ENCODE assay signal across 9 cellular contexts in the genomic region with DNA sequence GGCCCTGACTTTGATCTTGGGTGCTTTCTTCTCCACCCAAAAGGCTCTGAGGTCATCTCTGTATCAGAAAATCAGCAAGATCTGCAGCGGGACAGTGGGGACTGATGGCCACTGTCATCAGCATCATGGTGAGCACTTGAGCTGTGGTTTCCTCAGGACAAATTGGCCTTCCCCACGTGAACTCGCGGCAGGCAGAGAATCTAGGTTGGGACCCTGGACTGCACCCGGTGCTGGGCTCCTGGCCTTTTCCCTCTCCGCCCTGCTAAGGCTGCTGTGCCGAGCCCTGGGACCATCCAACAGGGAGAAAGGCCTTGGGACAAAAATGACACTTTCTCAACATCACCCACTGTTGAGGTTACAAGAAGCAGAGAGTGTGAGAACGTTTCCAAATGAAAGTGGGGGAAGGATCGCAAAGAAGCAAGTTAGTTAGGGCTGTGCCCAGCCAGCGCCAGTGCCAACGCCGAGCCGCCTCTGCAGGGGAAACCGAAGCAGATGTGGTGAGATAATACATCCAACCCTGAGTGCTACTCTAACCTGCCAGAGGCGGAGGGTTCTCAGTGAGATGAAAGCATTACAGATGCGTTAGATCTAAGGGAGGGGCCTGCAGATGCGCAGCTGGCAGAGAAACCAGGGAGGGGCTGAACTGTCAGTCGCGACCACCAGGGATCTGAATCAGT. TPM values are rescaled to one million over a fixed set of nuclear protein-coding genes. Genes with fewer than 3 reads are reported as not detected.
DNase-seq lines count a peak whose midpoint lies in the region; ATAC-seq and TF ChIP-seq lines count a peak whose summit lies in the region.
"Had no signal": no experiment of that assay in that cellular context is flagged by ENCODE, and none has a peak within 500 bp of the region (broad histone marks: within the 10 kb centered on the region; RNA-seq: fewer than 3 reads in every experiment).

No MANE protein-coding gene starts in this region.

- H3K4me3 ChIP-seq in Loucy (ENCODE audit: low read length, poor library complexity, severe bottlenecking) (peak overlapping the region; percentile 77), tibial nerve (no peak overlapping the region), smooth muscle cell (no peak overlapping the region)

- WGBS in tibial nerve, 2 donors, result 77 to 81% methylated on average over 19 of the region's 19 CpGs
- WGBS in smooth muscle cell (ENCODE audit: low lambda C conversion rate), result 86% methylated on average over 19 of the region's 19 CpGs

- H3F3A ChIP-seq in Loucy (ENCODE audit: low read depth) (peaks cover 13% of the 10 kb centered on the region), smooth muscle cell (ENCODE audit: low read depth) (no peaks in the 10 kb centered on the region)

- peak overlapping the region in 1 of 4 donors; percentile 65 for H3K27ac ChIP-seq in tibial nerve
- no peak overlapping the region for H3K27ac ChIP-seq in smooth muscle cell (ENCODE audit: low read depth)

- H3K27me3 ChIP-seq in Loucy (ENCODE audit: insufficient read depth, low read length, poor library complexity, severe bottlenecking) (no peaks in the 10 kb centered on the region), tibial nerve (peaks cover 0 to 39% of the 10 kb centered on the region in 2 donors), smooth muscle cell (ENCODE audit: low read depth) (no peaks in the 10 kb centered on the region)

- H3K4me1 ChIP-seq in Loucy (ENCODE audit: insufficient read depth, low read length, poor library complexity, severe bottlenecking), result peaks cover 67% of the 10 kb centered on the region
- peaks cover 0 to 24% (median 12%) of the 10 kb centered on the region in 4 donors for H3K4me1 ChIP-seq in tibial nerve
- H3K4me1 ChIP-seq in smooth muscle cell (ENCODE audit: low read depth), result peaks cover 17% of the 10 kb centered on the region

- H2AFZ ChIP-seq in Loucy (ENCODE audit: low read length), result no peak overlapping the region
- H2AFZ ChIP-seq in smooth muscle cell (ENCODE audit: low read depth), result no peak overlapping the region

- no peaks in the 10 kb centered on the region for H3K36me3 Mint-ChIP-seq in activated T-cell treated with anti-CD3 and anti-CD28 coated beads, Interleukin-2, amount 50 U/mL, for 4 hours (ENCODE audit: insufficient read depth)

- peak overlapping the region; percentile 84 for H3K4me2 ChIP-seq in Loucy (ENCODE audit: low read depth, low read length, poor library complexity, severe bottlenecking)
- H3K4me2 ChIP-seq in smooth muscle cell, result no peak overlapping the region

- peak overlapping the region; percentile 75 for H3K4me3 Mint-ChIP-seq in activated T-cell treated with anti-CD3 and anti-CD28 coated beads, Interleukin-2, amount 50 U/mL, for 4 hours

- H3K9me2 ChIP-seq in Loucy (replicated peaks; ENCODE audit: low read depth, low read length), result no peaks in the 10 kb centered on the region

- ATAC-seq in GM21515 (IDR thresholded peaks at IDR 0.05; ENCODE audit: unreplicated experiment), result peak; percentile 25
- peak; percentile 69 to 70 for ATAC-seq in activated T-cell treated with anti-CD3 and anti-CD28 coated beads, Interleukin-2, amount 50 U/mL, for 4 hours

- H3K9ac ChIP-seq in Loucy (ENCODE audit: low read depth, low read length, poor library complexity, severe bottlenecking) (peak overlapping the region; percentile 99), smooth muscle cell (ENCODE audit: low read depth) (no peak overlapping the region)

- TF ChIP-seq CTCF in Loucy (conservative IDR thresholded peaks at IDR 0.05; ENCODE audit: low read length) (no peak), tibial nerve (IDR thresholded peaks at IDR 0.05) (no peak), smooth muscle cell (IDR thresholded peaks at IDR 0.05; ENCODE audit: borderline replicate concordance, insufficient read depth, poor library complexity, severe bottlenecking) (no peak)

- H3K79me2 ChIP-seq in Loucy (ENCODE audit: insufficient read depth, low read length) (peaks cover 38% of the 10 kb centered on the region), smooth muscle cell (ENCODE audit: low read depth) (no peaks in the 10 kb centered on the region)

- H3K36me3 ChIP-seq in Loucy (ENCODE audit: insufficient read depth, low read length) (no peaks in the 10 kb centered on the region), tibial nerve (no peaks in the 10 kb centered on the region), smooth muscle cell (ENCODE audit: low read depth) (no peaks in the 10 kb centered on the region)

- no peaks in the 10 kb centered on the region for H3K27me3 Mint-ChIP-seq in activated T-cell treated with anti-CD3 and anti-CD28 coated beads, Interleukin-2, amount 50 U/mL, for 4 hours (ENCODE audit: low read depth)

- peaks cover 53% of the 10 kb centered on the region for H3K4me1 Mint-ChIP-seq in activated T-cell treated with anti-CD3 and anti-CD28 coated beads, Interleukin-2, amount 50 U/mL, for 4 hours (ENCODE audit: low read depth)

- peak; percentile 36 for DNase-seq in DMS153 (lab: John Stamatoyannopoulos, UW)
- peak; percentile 49 for DNase-seq in activated T-cell treated with anti-CD3 and anti-CD28 coated beads, Interleukin-2, amount 50 U/mL, for 4 hours
- peak; percentile 45 to 58 for DNase-seq in stimulated activated CD4-positive, alpha-beta T cell treated with anti-CD3 and anti-CD28 coated beads, Interleukin-15, amount 100 ng/mL, for 48 hours (ENCODE audit: low read depth in 2 of 2)
- DNase-seq in tibial nerve (ENCODE audit: low spot score in 2 of 2), result no peak
- no peak for DNase-seq in amniotic stem cell (lab: John Stamatoyannopoulos, UW)
- DNase-seq in smooth muscle cell (lab: John Stamatoyannopoulos, UW; ENCODE audit: unreplicated experiment), result no peak

- no peak for TF ChIP-seq POLR2A in tibial nerve (IDR thresholded peaks at IDR 0.05)

- TF ChIP-seq EP300 in tibial nerve (IDR thresholded peaks at IDR 0.05), result no peak

- no peaks in the 10 kb centered on the region for H3K9me3 Mint-ChIP-seq in activated T-cell treated with anti-CD3 and anti-CD28 coated beads, Interleukin-2, amount 50 U/mL, for 4 hours

- H4K20me1 ChIP-seq in Loucy (ENCODE audit: insufficient read depth, low read length, poor library complexity, severe bottlenecking), result no peaks in the 10 kb centered on the region
- no peaks in the 10 kb centered on the region for H4K20me1 ChIP-seq in smooth muscle cell (ENCODE audit: low read depth)

- H3K9me3 ChIP-seq in Loucy (ENCODE audit: insufficient read depth, low read depth, low read length) (no peaks in the 10 kb centered on the region), tibial nerve (no peaks in the 10 kb centered on the region), smooth muscle cell (replicated peaks; ENCODE audit: low read depth) (no peaks in the 10 kb centered on the region)

RNA-seq across cellular contexts. Expression of a gene that starts 9.1 kb away (rescaled TPM):
- total RNA-seq in activated T-cell treated with anti-CD3 and anti-CD28 coated beads, Interleukin-2, amount 50 U/mL, for 4 hours, result not detected
- not detected for total RNA-seq in tibial nerve
- not detected in 2 replicates for total RNA-seq in smooth muscle cell
- 0.14 TPM in 1 of 2 replicates, not detected in the other for polyA plus RNA-seq in smooth muscle cell
- total RNA-seq: dermis microvascular lymphatic vessel endothelial cell had no signal

RNA-seq across cellular contexts. Expression of a gene that starts 51.8 kb away (rescaled TPM):
- total RNA-seq in activated T-cell treated with anti-CD3 and anti-CD28 coated beads, Interleukin-2, amount 50 U/mL, for 4 hours, result 10 to 100 TPM; 25.6 to 33.7 (median 27.2) TPM
- total RNA-seq in tibial nerve (10 to 100 TPM in 2 of 4 donors, 1 to 10 TPM in 2; 9.4 to 13.8 (median 10.6) TPM), smooth muscle cell (22.5 and 24.1 TPM in 2 replicates)
- 6.2 and 8.4 TPM in 2 replicates for polyA plus RNA-seq in smooth muscle cell

Comparison
In these comparisons a context has a peak if more than half of its experiments do, and no peak if none do; other contexts are left out.
1. DNase-seq: peak in DMS153 (single experiment), activated T-cell treated with anti-CD3 and anti-CD28 coated beads, Interleukin-2, amount 50 U/mL, for 4 hours (single experiment) and stimulated activated CD4-positive, alpha-beta T cell treated with anti-CD3 and anti-CD28 coated beads, Interleukin-15, amount 100 ng/mL, for 48 hours (2 of 2); none in tibial nerve (0 of 2), amniotic stem cell (single experiment) and smooth muscle cell (single experiment).